In the genomic region with DNA sequence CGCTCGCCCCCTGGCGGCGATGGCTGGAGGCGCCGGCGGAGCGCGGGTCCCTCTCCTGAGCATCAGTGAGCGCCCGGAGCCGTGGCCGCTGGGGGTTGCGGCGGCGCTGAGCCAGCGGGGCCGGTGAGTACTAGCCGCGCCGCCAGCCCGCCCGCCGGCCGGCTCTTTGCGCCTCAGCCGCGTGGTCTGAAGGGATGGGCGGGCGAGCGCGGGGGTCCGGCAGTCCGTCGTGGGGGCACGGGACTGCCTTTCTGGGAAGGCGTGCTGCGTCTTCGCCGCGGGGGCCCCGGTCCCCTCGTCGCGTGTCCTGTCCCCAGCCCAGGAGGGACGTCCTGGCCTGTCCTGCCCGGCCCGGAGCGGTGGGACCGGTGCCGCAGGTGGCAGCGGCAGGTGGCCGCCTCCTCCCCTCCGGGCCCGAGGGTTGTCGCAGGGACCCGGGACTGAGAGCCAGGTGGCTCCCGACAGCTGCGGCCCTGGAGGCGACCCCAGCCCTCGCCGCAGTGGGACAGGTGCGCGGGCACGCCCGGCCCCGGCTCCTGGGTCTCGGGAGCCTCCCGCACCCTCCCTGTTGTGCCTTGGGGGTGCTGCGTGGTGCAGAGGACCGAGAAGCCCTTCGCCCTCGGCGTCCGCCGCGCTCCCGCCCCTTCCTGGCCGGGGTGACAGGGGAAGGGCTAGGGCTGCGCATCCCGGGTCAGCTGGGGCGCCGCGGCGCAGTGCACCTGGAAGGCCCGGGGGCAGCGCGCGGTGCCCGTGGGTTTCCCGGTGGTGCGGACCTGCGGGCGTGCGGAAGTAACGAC, we compare ENCODE assay signal across 8 cellular contexts. TPM values are rescaled to one million over a fixed set of nuclear protein-coding genes. Genes with fewer than 3 reads are reported as not detected.
A peak's percentile ranks its signal among the peaks of the same experiment; 100 is the strongest.
DNase-seq lines count a peak whose midpoint lies in the region; ATAC-seq and TF ChIP-seq lines count a peak whose summit lies in the region.

TSS of gene SPECC1 (plus strand) at position 58 of the 797 bp plus-strand sequence. CDS start 87,293 bp downstream, outside the sequence.

- H3K4me1 ChIP-seq in lung (ENCODE audit: control insufficient read depth in 2 of 2, insufficient read depth in 2 of 2, low read length in 2 of 2) = peaks cover 0 to 4% of the 10 kb centered on the region in 2 donors

- CTCF ChIA-PET in AG04450 (lab: Charles Lee) = interaction anchor here (0.5 to 2.7 kb wide), 30 partner anchors 9 to 462 kb away, joined by 3 to 23 read pairs (median 4); no protein-coding TSS in a partner anchor

- H3K9me3 ChIP-seq in AG04450 (ENCODE audit: control insufficient read depth, insufficient read depth, low read length) = peaks cover 4% of the 10 kb centered on the region; the same call in 1 of the 2 replicates
- H3K9me3 ChIP-seq in lung (ENCODE audit: control insufficient read depth in 2 of 2, insufficient read depth in 1 of 2, low read length in 1 of 2) = no peaks in the 10 kb centered on the region

- ATAC-seq in GM18907 (IDR thresholded peaks at IDR 0.05; ENCODE audit: unreplicated experiment) = peak; percentile 93
- ATAC-seq in HG03159 (IDR thresholded peaks at IDR 0.05; ENCODE audit: unreplicated experiment) = peak; percentile 93
- ATAC-seq in lung (ENCODE audit: insufficient read depth, low FRiP score) = peak; percentile 96

- no peaks in the 10 kb centered on the region for H3K36me3 ChIP-seq in lung (ENCODE audit: control insufficient read depth in 2 of 2, insufficient read depth in 2 of 2, low read length in 2 of 2)

- no peak for DNase-seq in AG04450 (ENCODE audit: low read depth, low spot score)
- DNase-seq in NCI-H510A (lab: John Stamatoyannopoulos, UW) = peak; percentile 72
- peak; percentile 83 for DNase-seq in activated CD4-positive, alpha-beta T cell treated with anti-CD3 and anti-CD28 coated beads, Interleukin-2, amount 50 U/mL, for 1 hour
- peak; percentile 27 to 66 for DNase-seq in dermis microvascular lymphatic vessel endothelial cell (ENCODE audit: low read depth in 2 of 2)
- peak; percentile 28 for DNase-seq in lung (ENCODE audit: low spot score)
- peak; percentile 70 to 79 (median 76) for DNase-seq in stimulated activated CD4-positive, alpha-beta T cell treated with anti-CD3 and anti-CD28 coated beads, TNF-alpha, amount 100 ng/mL, for 48 hours (ENCODE audit: low read depth in 3 of 3)

- H3K4me3 ChIP-seq in AG04450 (ENCODE audit: low read depth, low read length) (peak within 1 kb of the TSS; percentile 59), lung (peak within 1 kb of the TSS; percentile 43)

- WGBS in lung, 2 donors = 0 to 1% methylated on average over 53 to 96 of the region's 96 CpGs

- peak; percentile 74 for TF ChIP-seq CTCF in AG04450 (IDR thresholded peaks at IDR 0.05; ENCODE audit: low read depth, low read length)
- TF ChIP-seq CTCF in lung (IDR thresholded peaks at IDR 0.05; ENCODE audit: control extremely low read depth, extremely low read depth) = peak; percentile 83

- POLR2A ChIA-PET in AG04450 (lab: Yijun Ruan, JAX) = interaction anchor here (0.9 to 1.5 kb wide), 2 partner anchors 17 to 54 kb away, joined by 3 to 6 read pairs; no protein-coding TSS in a partner anchor

- H3K27ac ChIP-seq in AG04450 (ENCODE audit: low read depth, low read length) (no peak within 1 kb of the TSS), lung (ENCODE audit: low read depth in 1 of 2, low read length in 1 of 2) (peak within 1 kb of the TSS; percentile 18 to 78)

- H3K27me3 ChIP-seq in AG04450 (ENCODE audit: control insufficient read depth, insufficient read depth, low read length) (peaks cover 38% of the 10 kb centered on the region), lung (ENCODE audit: control insufficient read depth, insufficient read depth) (no peaks in the 10 kb centered on the region)

RNA-seq across cellular contexts. Expression of gene SPECC1, which starts in this region (rescaled TPM):
- polyA plus RNA-seq in AG04450 (2011; rRNA removed) (47.2 and 56.4 TPM in 2 replicates), lung (10 to 100 TPM in 1 of 2 donors, 1 to 10 TPM in 1; 8.8 to 10.2 TPM)
- polyA minus RNA-seq in AG04450 (2011; rRNA and poly(A)+ RNA removed) = 69.2 and 80.5 TPM in 2 replicates
- total RNA-seq in dermis microvascular lymphatic vessel endothelial cell (0.51 and 1.0 TPM in 2 replicates), lung (10 to 100 TPM; 19.3 to 27.1 TPM)

Comparison
In these comparisons a context has a peak if more than half of its experiments do, and no peak if none do; other contexts are left out.
1. RNA of gene SPECC1 (total RNA-seq): 19.3 to 27.1 TPM in lung; 0.51 to 1.0 TPM in dermis microvascular lymphatic vessel endothelial cell; every median in the first group is over 10 times any median in the second.
2. Peak in every context shown above with its lines, with median percentiles within 50 percentile points of each other: ATAC-seq.